8 cellular contexts compared by ENCODE assay signal in the genomic region with DNA sequence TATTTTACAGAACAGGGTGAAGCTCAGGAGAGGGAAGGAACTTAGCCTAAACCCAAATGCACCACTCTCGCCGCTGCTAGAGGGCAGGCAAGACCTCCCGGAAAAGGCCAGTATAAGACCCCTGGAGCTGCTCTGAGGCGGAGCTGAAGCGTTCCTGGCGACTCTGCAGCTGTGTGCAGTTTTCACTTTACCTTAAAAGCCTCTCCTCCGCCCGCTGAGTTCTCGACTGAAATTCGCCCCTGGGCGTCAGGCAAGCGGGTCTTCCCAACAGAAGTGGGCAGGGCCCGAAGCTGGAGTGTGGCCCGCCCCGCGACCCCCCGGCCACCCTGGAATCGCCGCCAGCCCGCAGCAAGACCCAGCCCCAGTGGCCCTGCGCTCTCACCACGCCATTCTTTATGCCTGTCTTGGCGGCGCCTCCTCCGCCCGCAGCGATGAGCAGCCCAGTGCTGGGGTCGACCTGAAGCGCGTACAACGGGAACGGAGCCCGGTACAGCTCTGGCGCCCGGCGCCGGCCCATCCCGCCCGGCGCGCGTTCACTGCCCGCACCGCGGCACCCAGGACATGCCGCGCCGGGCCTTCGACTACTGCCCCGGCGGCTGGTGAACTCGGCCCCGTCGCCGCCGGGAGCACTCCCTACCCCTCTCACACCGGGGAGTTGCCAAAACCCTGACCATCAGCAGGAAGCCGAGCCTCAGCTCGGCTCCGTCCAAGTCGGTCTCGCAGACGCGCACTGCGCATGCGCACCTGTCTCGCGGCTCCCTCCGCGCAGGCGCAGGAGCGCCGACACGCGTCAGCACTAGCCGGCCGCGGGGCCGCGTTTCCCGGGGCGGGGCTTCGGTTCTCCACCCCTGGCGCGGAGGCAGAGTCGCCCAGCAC. TPM values are rescaled to one million over a fixed set of nuclear protein-coding genes. Genes with fewer than 3 reads are reported as not detected.
DNase-seq lines count a peak whose midpoint lies in the region; ATAC-seq and TF ChIP-seq lines count a peak whose summit lies in the region.

A gene with protein sequence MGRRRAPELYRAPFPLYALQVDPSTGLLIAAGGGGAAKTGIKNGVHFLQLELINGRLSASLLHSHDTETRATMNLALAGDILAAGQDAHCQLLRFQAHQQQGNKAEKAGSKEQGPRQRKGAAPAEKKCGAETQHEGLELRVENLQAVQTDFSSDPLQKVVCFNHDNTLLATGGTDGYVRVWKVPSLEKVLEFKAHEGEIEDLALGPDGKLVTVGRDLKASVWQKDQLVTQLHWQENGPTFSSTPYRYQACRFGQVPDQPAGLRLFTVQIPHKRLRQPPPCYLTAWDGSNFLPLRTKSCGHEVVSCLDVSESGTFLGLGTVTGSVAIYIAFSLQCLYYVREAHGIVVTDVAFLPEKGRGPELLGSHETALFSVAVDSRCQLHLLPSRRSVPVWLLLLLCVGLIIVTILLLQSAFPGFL (minus strand): TSS at position 732 of the 876 bp plus-strand sequence. CDS start 215 bp downstream, at position 517.

- H3K4me1 Mint-ChIP-seq in activated T-helper 2 cell treated with anti-CD3 and anti-CD28 coated beads, Interferon-gamma antibody, Interleukin-2, Interleukin-4, amounts not matched to agents 10 μg/mL and 5 μg/mL and 100 μg/mL, durations not matched to agents 14 hours and 24 hours and 36 hours (ENCODE audit: low read depth) = peaks cover 10% of the 10 kb centered on the region
- peaks cover 17 to 28% of the 10 kb centered on the region in 2 donors for H3K4me1 Mint-ChIP-seq in natural killer cell treated with Interleukin-12 subunit alpha and Interleukin-12 subunit beta and Interleukin-15 and Interleukin-18, amount 100 ng/mL, for 72 hours (ENCODE audit: low read depth in 2 of 2)

- intact Hi-C loops in activated T-helper 2 cell treated with anti-CD3 and anti-CD28 coated beads, Interferon-gamma antibody, Interleukin-2, Interleukin-4, amounts not matched to agents 10 μg/mL and 5 μg/mL and 100 μg/mL, durations not matched to agents 14 hours and 24 hours and 36 hours (cut with micrococcal nuclease) = loop anchor here (1.0 to 2.0 kb wide), 3 partner anchors 11 to 78 kb away; a partner anchor contains a TSS

- no peak for TF ChIP-seq CTCF in RWPE2 (IDR thresholded peaks at IDR 0.05; ENCODE audit: poor library complexity, severe bottlenecking)

- peaks cover 6% of the 10 kb centered on the region for H3K4me1 ChIP-seq in RWPE2 (ENCODE audit: insufficient read depth, poor library complexity, severe bottlenecking)

- H3K4me3 ChIP-seq in RWPE2 (ENCODE audit: severe bottlenecking) = peak within 1 kb of the TSS; percentile 64

- peaks cover 27% of the 10 kb centered on the region for H3K36me3 ChIP-seq in RWPE2 (ENCODE audit: low read depth)

- H3K36me3 Mint-ChIP-seq in activated T-helper 2 cell treated with anti-CD3 and anti-CD28 coated beads, Interferon-gamma antibody, Interleukin-2, Interleukin-4, amounts not matched to agents 10 μg/mL and 5 μg/mL and 100 μg/mL, durations not matched to agents 14 hours and 24 hours and 36 hours (ENCODE audit: low read depth) = peaks cover 45% of the 10 kb centered on the region
- H3K36me3 Mint-ChIP-seq in natural killer cell treated with Interleukin-12 subunit alpha and Interleukin-12 subunit beta and Interleukin-15 and Interleukin-18, amount 100 ng/mL, for 72 hours = peaks cover 6% of the 10 kb centered on the region

- H3K4me3 Mint-ChIP-seq in activated T-helper 2 cell treated with anti-CD3 and anti-CD28 coated beads, Interferon-gamma antibody, Interleukin-2, Interleukin-4, amounts not matched to agents 10 μg/mL and 5 μg/mL and 100 μg/mL, durations not matched to agents 14 hours and 24 hours and 36 hours (ENCODE audit: low read depth) = peak within 1 kb of the TSS; percentile 96
- H3K4me3 Mint-ChIP-seq in natural killer cell treated with Interleukin-12 subunit alpha and Interleukin-12 subunit beta and Interleukin-15 and Interleukin-18, amount 100 ng/mL, for 72 hours = peak within 1 kb of the TSS; percentile 89

- DNase-seq in EH (ENCODE audit: low read depth) = peak; percentile 94
- DNase-seq in GOT3 (lab: John Stamatoyannopoulos, UW) = peak; percentile 92
- peak; percentile 99 for DNase-seq in LoVo (ENCODE audit: low spot score)
- DNase-seq in RWPE2 (ENCODE audit: low spot score) = peak; percentile 95
- peak; percentile 98 for DNase-seq in activated T-helper 2 cell treated with anti-CD3 and anti-CD28 coated beads, Interferon-gamma antibody, Interleukin-2, Interleukin-4, amounts not matched to agents 10 μg/mL and 5 μg/mL and 100 μg/mL, durations not matched to agents 14 hours and 24 hours and 36 hours (ENCODE audit: low spot score)
- DNase-seq in fibroblast of peridontal ligament (ENCODE audit: extremely low read depth) = peak; percentile 93
- peak; percentile 99 for DNase-seq in natural killer cell treated with Interleukin-12 subunit alpha and Interleukin-12 subunit beta and Interleukin-15 and Interleukin-18, amount 100 ng/mL, for 72 hours (ENCODE audit: low spot score)
- DNase-seq in stimulated activated naive CD8-positive, alpha-beta T cell treated with anti-CD3 and anti-CD28 coated beads, Interleukin-15, Interleukin-2, amounts not matched to agents 100 U/mL and 50 U/mL, for 24 hours = peak; percentile 100

- peak within 1 kb of the TSS; percentile 26 for H3K27ac ChIP-seq in RWPE2 (ENCODE audit: poor library complexity, severe bottlenecking)

- no peaks in the 10 kb centered on the region for H3K9me3 Mint-ChIP-seq in activated T-helper 2 cell treated with anti-CD3 and anti-CD28 coated beads, Interferon-gamma antibody, Interleukin-2, Interleukin-4, amounts not matched to agents 10 μg/mL and 5 μg/mL and 100 μg/mL, durations not matched to agents 14 hours and 24 hours and 36 hours
- no peaks in the 10 kb centered on the region for H3K9me3 Mint-ChIP-seq in natural killer cell treated with Interleukin-12 subunit alpha and Interleukin-12 subunit beta and Interleukin-15 and Interleukin-18, amount 100 ng/mL, for 72 hours

- no peaks in the 10 kb centered on the region for H3K9me3 ChIP-seq in RWPE2 (ENCODE audit: severe bottlenecking)

- no peaks in the 10 kb centered on the region for H3K27me3 ChIP-seq in RWPE2 (ENCODE audit: insufficient read depth, poor library complexity, severe bottlenecking)

- peak; percentile 91 for ATAC-seq in RWPE2 (ENCODE audit: low read depth)
- ATAC-seq in natural killer cell treated with Interleukin-12 subunit alpha and Interleukin-12 subunit beta and Interleukin-15 and Interleukin-18, amount 100 ng/mL, for 72 hours = peak; percentile 94 to 97
- peak; percentile 92 for ATAC-seq in stimulated activated naive CD8-positive, alpha-beta T cell treated with anti-CD3 and anti-CD28 coated beads, Interleukin-15, Interleukin-2, amounts not matched to agents 100 U/mL and 50 U/mL, for 24 hours

- H3K27me3 Mint-ChIP-seq in activated T-helper 2 cell treated with anti-CD3 and anti-CD28 coated beads, Interferon-gamma antibody, Interleukin-2, Interleukin-4, amounts not matched to agents 10 μg/mL and 5 μg/mL and 100 μg/mL, durations not matched to agents 14 hours and 24 hours and 36 hours (ENCODE audit: low read depth) = peaks cover 2% of the 10 kb centered on the region
- H3K27me3 Mint-ChIP-seq in natural killer cell treated with Interleukin-12 subunit alpha and Interleukin-12 subunit beta and Interleukin-15 and Interleukin-18, amount 100 ng/mL, for 72 hours = no peaks in the 10 kb centered on the region

- peak within 1 kb of the TSS; percentile 95 for H3K27ac Mint-ChIP-seq in activated T-helper 2 cell treated with anti-CD3 and anti-CD28 coated beads, Interferon-gamma antibody, Interleukin-2, Interleukin-4, amounts not matched to agents 10 μg/mL and 5 μg/mL and 100 μg/mL, durations not matched to agents 14 hours and 24 hours and 36 hours
- peak within 1 kb of the TSS; percentile 79 to 92 for H3K27ac Mint-ChIP-seq in natural killer cell treated with Interleukin-12 subunit alpha and Interleukin-12 subunit beta and Interleukin-15 and Interleukin-18, amount 100 ng/mL, for 72 hours

RNA-seq across cellular contexts. Expression of the gene that starts here (rescaled TPM):
- total RNA-seq in activated T-helper 2 cell treated with anti-CD3 and anti-CD28 coated beads, Interferon-gamma antibody, Interleukin-2, Interleukin-4, amounts not matched to agents 10 μg/mL and 5 μg/mL and 100 μg/mL, durations not matched to agents 14 hours and 24 hours and 36 hours = 79.8 and 82.6 TPM in 2 replicates
- 100 to 1,000 TPM in 1 of 2 donors, 10 to 100 TPM in 1; 91.6 to 109 TPM for total RNA-seq in natural killer cell treated with Interleukin-12 subunit alpha and Interleukin-12 subunit beta and Interleukin-15 and Interleukin-18, amount 100 ng/mL, for 72 hours

Comparison
In these comparisons a context has a peak if more than half of its experiments do, and no peak if none do; other contexts are left out.
1. Peak in every context shown above with its lines: DNase-seq, ATAC-seq, H3K4me3 ChIP-seq and H3K27ac ChIP-seq.